Comparison of ENCODE assay signal across 20 cellular contexts in the genomic region with DNA sequence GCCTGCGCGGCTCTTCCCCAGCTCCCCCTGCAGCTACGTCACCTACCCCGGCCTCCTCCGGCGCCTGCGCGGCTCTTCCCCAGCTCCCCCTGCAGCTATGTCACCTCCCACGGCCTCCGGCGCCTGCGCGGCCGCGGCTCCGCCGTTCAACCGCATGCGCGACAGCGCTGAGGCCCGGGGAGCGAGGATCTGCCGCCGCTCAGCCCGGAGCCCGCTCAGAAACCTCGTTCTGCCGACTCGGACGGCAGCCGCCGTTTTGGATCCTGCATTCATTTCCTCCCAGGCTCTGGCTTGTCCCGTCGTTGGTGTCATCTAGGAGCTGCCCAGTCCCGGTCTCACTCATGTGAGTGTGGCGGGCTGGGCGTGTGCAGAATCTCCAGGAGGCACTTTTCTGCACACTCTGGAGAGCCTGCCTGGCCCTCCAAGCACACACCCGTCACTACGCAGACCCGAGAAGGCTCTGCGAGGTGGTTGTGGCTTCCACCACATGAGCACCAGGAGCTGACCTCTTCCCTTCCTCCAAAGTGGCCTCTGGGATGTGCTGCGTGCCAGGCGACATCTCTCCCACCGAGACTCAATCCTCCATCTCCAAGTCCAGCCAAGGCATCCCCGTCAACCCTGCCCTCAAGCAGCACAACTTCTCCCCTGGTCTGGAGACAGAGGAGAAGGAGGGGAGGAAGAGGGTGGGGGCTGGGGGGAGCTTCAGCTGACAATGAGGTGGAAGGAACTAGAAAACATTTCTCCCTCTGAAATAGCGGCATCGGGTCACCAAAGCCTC.
DNase-seq lines count a peak whose midpoint lies in the region; ATAC-seq, FAIRE-seq and TF ChIP-seq lines count a peak whose summit lies in the region.
"Had no signal": no experiment of that assay in that cellular context is flagged by ENCODE, and none has a peak within 500 bp of the region (broad histone marks: within the 10 kb centered on the region; RNA-seq: fewer than 3 reads in every experiment).

No MANE protein-coding gene starts in this region.

- TF ChIP-seq CTCF in HepG2 (CRISPR knock-in tag; IDR thresholded peaks at IDR 0.05) (no peak), right lobe of liver (IDR thresholded peaks at IDR 0.05) (no peak), gastrocnemius medialis (IDR thresholded peaks at IDR 0.05 in 4 of 5, conservative IDR thresholded peaks at IDR 0.05 in 1 of 5) (no peak), ascending aorta (IDR thresholded peaks at IDR 0.05) (no peak)

- H3K4me1 ChIP-seq in HepG2 (ENCODE audit: insufficient read depth, low read length) (peaks cover 48% of the 10 kb centered on the region), right lobe of liver (no peaks in the 10 kb centered on the region), gastrocnemius medialis (no peaks in the 10 kb centered on the region), ascending aorta (peaks cover 0 to 10% of the 10 kb centered on the region in 2 donors)

- H3K79me2 ChIP-seq in HepG2 (ENCODE audit: insufficient read depth, low read length) = peaks cover 24% of the 10 kb centered on the region

- H3K4me2 ChIP-seq in HepG2 (ENCODE audit: low read depth, low read length) = peak overlapping the region; percentile 86
- H3K4me2 ChIP-seq: SK-N-SH had no signal

- no peak for TF ChIP-seq EP300 in HepG2 (IDR thresholded peaks at IDR 0.05; ENCODE audit: low read depth in 2 of 2, low read length in 2 of 2)
- no peak for TF ChIP-seq EP300 in HepG2 (CRISPR knock-in tag; IDR thresholded peaks at IDR 0.05; ENCODE audit: borderline replicate concordance)

- H3K36me3 ChIP-seq in HepG2 (replicated peaks in 1 of 2; ENCODE audit: control insufficient read depth in 1 of 2, insufficient read depth in 2 of 2, low read length in 2 of 2) (no peaks in the 10 kb centered on the region; a peak in 1 of 5 replicates), right lobe of liver (no peaks in the 10 kb centered on the region), gastrocnemius medialis (no peaks in the 10 kb centered on the region), ascending aorta (no peaks in the 10 kb centered on the region)
- H3K36me3 ChIP-seq: MG63 had no signal

- no peak for FAIRE-seq in HepG2 (lab: Jason Lieb, UNC)
- FAIRE-seq: A204.1, GM12878, GM18507 had no signal

- no peaks in the 10 kb centered on the region for H4K20me1 ChIP-seq in HepG2 (ENCODE audit: insufficient read depth, low read length)

- peak overlapping the region in 1 of 3 experiments; percentile 81; a peak in 1 of 6 replicates for H3K4me3 ChIP-seq in HepG2 (replicated peaks in 1 of 3; ENCODE audit: insufficient read depth in 1 of 3, low read depth in 2 of 3, low read length in 3 of 3)
- H3K4me3 ChIP-seq in right lobe of liver = no peak overlapping the region
- no peak overlapping the region for H3K4me3 ChIP-seq in gastrocnemius medialis
- no peak overlapping the region for H3K4me3 ChIP-seq in ascending aorta
- H3K4me3 ChIP-seq: GM12878, MG63 had no signal

- no peaks in the 10 kb centered on the region for H3K36me3 Mint-ChIP-seq in stimulated activated effector memory CD8-positive, alpha-beta T cell treated with anti-CD3 and anti-CD28 coated beads, Interleukin-12 subunit alpha, Interleukin-12 subunit beta, amount 100 ng/mL, for 72 hours

- H3K27ac ChIP-seq in HepG2 (ENCODE audit: extremely low read length, insufficient read depth, low read length) (no peak overlapping the region), right lobe of liver (no peak overlapping the region), gastrocnemius medialis (no peak overlapping the region), ascending aorta (no peak overlapping the region)

- H3K4me3 Mint-ChIP-seq in stimulated activated effector memory CD8-positive, alpha-beta T cell treated with anti-CD3 and anti-CD28 coated beads, Interleukin-12 subunit alpha, Interleukin-12 subunit beta, amount 100 ng/mL, for 72 hours = no peak overlapping the region

- peak overlapping the region; percentile 44; the same call in 1 of the 2 replicates for H3K9ac ChIP-seq in HepG2 (ENCODE audit: insufficient read depth, low read depth, low read length)
- H3K9ac ChIP-seq: SK-N-SH had no signal

- in situ Hi-C loops in HepG2 (cut with HindIII; ENCODE audit: extremely low pct_ligation_motif_present, low pct_unique_long_range_greater_than_20kb) (loop anchor here (10.0 kb wide), 1 partner anchor 168 kb away; the partner anchor contains the start of gene CHSY1), gastrocnemius medialis (cut with MboI; ENCODE audit: low sequenced_read_pairs in 4 of 4) (loop anchor here in 3 of 4 donors (5.0 kb wide), 1 partner anchor 171 kb away; no protein-coding TSS in a partner anchor)

- H3K27me3 ChIP-seq in HepG2 (ENCODE audit: control insufficient read depth in 1 of 2, insufficient read depth in 2 of 2, low read length in 2 of 2) (no peaks in the 10 kb centered on the region), right lobe of liver (no peaks in the 10 kb centered on the region), gastrocnemius medialis (no peaks in the 10 kb centered on the region), ascending aorta (no peaks in the 10 kb centered on the region)
- H3K27me3 ChIP-seq: MG63 had no signal

- intact Hi-C loops in HepG2 (cut with micrococcal nuclease; ENCODE audit: unreplicated experiment) = no loop called here
- intact Hi-C loops in right lobe of liver (cut with DNase I) = loop anchor here (5.0 kb wide), 2 partner anchors 166 to 176 kb away; partner anchors contain the start of gene CHSY1 (in 1 of the 2)
- intact Hi-C loops in gastrocnemius medialis (cut with DNase I; ENCODE audit: low total_unique reads) = loop anchor here (5.0 kb wide), 1 partner anchor 69 kb away; no protein-coding TSS in a partner anchor
- intact Hi-C loops in ascending aorta (cut with DNase I) = no loop called here

- BruUV-seq in HepG2 (replicated peaks; lab: Mats Ljungman, UMichigan) = no TSS peak

- POLR2A ChIA-PET in HepG2 (lab: Yijun Ruan, JAX) = interaction anchor here (1.4 to 1.7 kb wide), 2 partner anchors 16 kb away, joined by 5 to 10 read pairs; no protein-coding TSS in a partner anchor

- H3K9me3 ChIP-seq in HepG2 (ENCODE audit: low read length) (no peaks in the 10 kb centered on the region), right lobe of liver (no peaks in the 10 kb centered on the region), gastrocnemius medialis (no peaks in the 10 kb centered on the region), ascending aorta (no peaks in the 10 kb centered on the region)
- H3K9me3 ChIP-seq: MG63, SK-N-SH had no signal

- ATAC-seq in HepG2 (no peak), right lobe of liver (no peak), gastrocnemius medialis (no peak)
- no peak for ATAC-seq in stimulated activated effector memory CD8-positive, alpha-beta T cell treated with anti-CD3 and anti-CD28 coated beads, Interleukin-12 subunit alpha, Interleukin-12 subunit beta, amount 100 ng/mL, for 72 hours
- ATAC-seq: GM12878, Right ventricle myocardium inferior had no signal

- TF ChIP-seq RAD21 in HepG2 (CRISPR knock-in tag; IDR thresholded peaks at IDR 0.05) = no peak

- peak overlapping the region; percentile 34 for H3K27ac Mint-ChIP-seq in stimulated activated effector memory CD8-positive, alpha-beta T cell treated with anti-CD3 and anti-CD28 coated beads, Interleukin-12 subunit alpha, Interleukin-12 subunit beta, amount 100 ng/mL, for 72 hours

- DNase-seq in HepG2 (ENCODE audit: low spot score) = no peak
- DNase-seq in right lobe of liver = no peak
- DNase-seq in NCI-H69 (lab: John Stamatoyannopoulos, UW) = peak; percentile 95
- peak; percentile 48 for DNase-seq in islet precursor cell
- no peak for DNase-seq in stimulated activated effector memory CD8-positive, alpha-beta T cell treated with anti-CD3 and anti-CD28 coated beads, Interleukin-12 subunit alpha, Interleukin-12 subunit beta, amount 100 ng/mL, for 72 hours (ENCODE audit: low spot score in 2 of 2)
- DNase-seq in gastrocnemius medialis = no peak
- no peak for DNase-seq in ascending aorta (ENCODE audit: low spot score in 2 of 2)
- DNase-seq in OCI-M1 (lab: John Stamatoyannopoulos, UW) = no peak
- DNase-seq: DMS53, HCEC 1CT, KG1, MG63, NCI-H1417 treated with DMSO at 0.1 percent for 48 hours, NCI-H2029 treated with DMSO at 0.1 percent for 48 hours, NCI-H524 treated with DMSO at 0.1 percent for 48 hours, SK-N-SH had no signal

- CTCF ChIA-PET in HepG2 (lab: Yijun Ruan, JAX; ENCODE audit: low intra/inter-chr PET ratio, low total read pairs) = no interaction called here

- 93% methylated on average over 47 of the region's 48 CpGs for WGBS in HepG2 (ENCODE audit: low lambda C conversion rate)
- 87% methylated on average over 43 of the region's 48 CpGs for WGBS in right lobe of liver (ENCODE audit: insufficient coverage, low coverage, low lambda C conversion rate, missing lambda C conversion rate)

- no peak for TF ChIP-seq POLR2A in HepG2 (IDR thresholded peaks at IDR 0.05; ENCODE audit: insufficient read depth in 1 of 2, low read depth in 2 of 2, low read length in 2 of 2)
- TF ChIP-seq POLR2A in right lobe of liver (IDR thresholded peaks at IDR 0.05) = no peak
- TF ChIP-seq POLR2A in gastrocnemius medialis (IDR thresholded peaks at IDR 0.05) = no peak

- peaks cover 18% of the 10 kb centered on the region for H3K4me1 Mint-ChIP-seq in stimulated activated effector memory CD8-positive, alpha-beta T cell treated with anti-CD3 and anti-CD28 coated beads, Interleukin-12 subunit alpha, Interleukin-12 subunit beta, amount 100 ng/mL, for 72 hours

- H3K9me3 Mint-ChIP-seq in stimulated activated effector memory CD8-positive, alpha-beta T cell treated with anti-CD3 and anti-CD28 coated beads, Interleukin-12 subunit alpha, Interleukin-12 subunit beta, amount 100 ng/mL, for 72 hours = no peaks in the 10 kb centered on the region

- no peak overlapping the region for H2AFZ ChIP-seq in HepG2 (ENCODE audit: low read length)

TF ChIP-seq in HepG2, 621 proteins besides CTCF, POLR2A, EP300 and RAD21 (continues in another document):
- TF ChIP-seq ZNF326 (CRISPR knock-in tag; IDR thresholded peaks at IDR 0.05; ENCODE audit: borderline replicate concordance) (no peak), AGO2 (optimal IDR thresholded peaks at IDR 0.05; ENCODE audit: low read depth, low read length) (peak; percentile 28)

Comparison
In these comparisons a context has a peak if more than half of its experiments do, and no peak if none do; other contexts are left out.
1. intact Hi-C loops: an anchor here in right lobe of liver (5.0 kb wide) and gastrocnemius medialis (5.0 kb wide); none called in HepG2 and ascending aorta.
2. DNase-seq: peak in NCI-H69 (single experiment) and islet precursor cell (single experiment); none in HepG2 (single experiment), right lobe of liver (0 of 3), stimulated activated effector memory CD8-positive, alpha-beta T cell treated with anti-CD3 and anti-CD28 coated beads, Interleukin-12 subunit alpha, Interleukin-12 subunit beta, amount 100 ng/mL, for 72 hours (0 of 2), gastrocnemius medialis (0 of 2), ascending aorta (0 of 2) and OCI-M1 (single experiment).